8 cellular contexts compared by ENCODE assay signal in the genomic region with DNA sequence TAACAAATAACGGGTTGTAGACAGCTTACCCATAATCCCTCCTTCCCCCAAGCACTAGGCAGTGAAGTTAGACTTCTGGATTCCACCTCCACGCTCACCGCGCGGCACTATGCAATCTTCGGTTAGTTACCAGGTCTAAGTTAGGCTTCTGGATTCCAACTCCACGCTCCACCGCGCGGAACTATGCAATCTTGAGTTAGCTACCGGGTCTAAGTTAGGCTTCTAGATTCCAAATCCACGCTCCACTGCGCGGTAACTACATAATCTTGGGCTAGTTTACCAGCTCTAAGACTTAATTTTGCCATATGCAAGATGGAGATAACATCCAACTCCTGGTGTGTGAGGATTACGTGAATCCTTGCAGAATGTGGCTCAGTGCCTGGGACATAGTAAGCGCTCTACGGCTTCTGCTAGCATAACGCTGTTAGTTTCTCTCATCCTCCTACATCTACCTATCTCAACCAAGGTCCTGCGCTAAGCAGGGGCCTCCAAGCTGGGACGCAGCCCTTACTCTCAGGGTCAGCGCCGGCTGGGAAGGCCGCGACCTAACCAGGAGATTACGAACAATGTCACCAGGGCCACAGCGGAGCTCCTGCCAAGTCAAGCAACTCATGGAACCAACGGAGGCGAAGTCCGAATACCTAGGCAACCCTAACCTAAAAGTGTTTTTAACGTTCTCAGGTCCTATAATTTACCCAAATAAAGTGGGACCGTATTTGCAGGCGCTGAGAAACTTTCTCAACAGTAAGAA. TPM values are rescaled to one million over a fixed set of nuclear protein-coding genes. Genes with fewer than 3 reads are reported as not detected.
DNase-seq lines count a peak whose midpoint lies in the region; ATAC-seq and TF ChIP-seq lines count a peak whose summit lies in the region.

No MANE protein-coding gene starts in this region.

- peaks cover 37% of the 10 kb centered on the region for H3K79me2 ChIP-seq in PC-9 (ENCODE audit: low read depth)

- H3K4me3 Mint-ChIP-seq in MCF 10A (ENCODE audit: unreplicated experiment) = peak overlapping the region; percentile 95

- H3K27ac Mint-ChIP-seq in MCF 10A (ENCODE audit: low read depth, unreplicated experiment) = peak overlapping the region; percentile 95

- no peaks in the 10 kb centered on the region for H3K27me3 ChIP-seq in PC-9 (ENCODE audit: insufficient read depth, low read depth)
- H3K27me3 ChIP-seq in kidney epithelial cell (ENCODE audit: control insufficient read depth, insufficient read depth, low read length) = no peaks in the 10 kb centered on the region
- no peaks in the 10 kb centered on the region for H3K27me3 ChIP-seq in stomach smooth muscle (ENCODE audit: control insufficient read depth in 1 of 2, insufficient read depth in 2 of 2, low read length in 2 of 2)

- H3K36me3 ChIP-seq in PC-9 (ENCODE audit: low read depth) (peaks cover 30% of the 10 kb centered on the region), kidney epithelial cell (ENCODE audit: control insufficient read depth, insufficient read depth, low read length) (peaks cover 3% of the 10 kb centered on the region), stomach smooth muscle (ENCODE audit: control insufficient read depth in 2 of 2, insufficient read depth in 2 of 2, low read length in 2 of 2) (peaks cover 11 to 17% of the 10 kb centered on the region in 2 donors)

- H3K4me1 ChIP-seq in PC-9 (replicated peaks; ENCODE audit: insufficient read depth) = peaks cover 25% of the 10 kb centered on the region
- H3K4me1 ChIP-seq in stomach smooth muscle (ENCODE audit: control insufficient read depth, insufficient read depth, low read length) = peaks cover 21% of the 10 kb centered on the region

- peaks cover 56% of the 10 kb centered on the region for H3K36me3 Mint-ChIP-seq in MCF 10A (ENCODE audit: insufficient read depth, unreplicated experiment)

- H3K9me3 Mint-ChIP-seq in MCF 10A (ENCODE audit: unreplicated experiment) = no peaks in the 10 kb centered on the region

- peak; percentile 37 for ATAC-seq in HG02943 (IDR thresholded peaks at IDR 0.05; ENCODE audit: low read depth, unreplicated experiment)

- H3K27me3 Mint-ChIP-seq in MCF 10A (ENCODE audit: insufficient read depth, unreplicated experiment) = no peaks in the 10 kb centered on the region

- H3F3A ChIP-seq in PC-9 (ENCODE audit: insufficient read depth, low read depth) = peaks cover 48% of the 10 kb centered on the region

- TF ChIP-seq CTCF in PC-9 (conservative IDR thresholded peaks at IDR 0.05) (no peak), MCF 10A (IDR thresholded peaks at IDR 0.05; ENCODE audit: unreplicated experiment) (no peak), kidney epithelial cell (IDR thresholded peaks at IDR 0.05; ENCODE audit: insufficient read depth, low read length, poor library complexity, severe bottlenecking) (no peak)

- H2AFZ ChIP-seq in PC-9 = peak overlapping the region; percentile 79

- H3K9me2 ChIP-seq in PC-9 (ENCODE audit: insufficient read depth) = no peaks in the 10 kb centered on the region

- peak overlapping the region; percentile 97 for H3K4me2 ChIP-seq in PC-9

- POLR2A ChIA-PET in PC-9 (lab: Charles Lee; ENCODE audit: unreplicated experiment) = interaction anchor here (0.6 to 1.6 kb wide), 9 partner anchors 11 to 1071 kb away, joined by 3 to 19 read pairs (median 5); a partner anchor contains a TSS
- POLR2A ChIA-PET in MCF 10A (lab: Yijun Ruan, JAX) = interaction anchor here (0.6 to 5.8 kb wide), 24 partner anchors 8 to 1249 kb away, joined by 3 to 139 read pairs (median 6); a partner anchor contains a TSS

- peak overlapping the region; percentile 86 to 93 for H3K9ac ChIP-seq in stomach smooth muscle (ENCODE audit: low read length in 2 of 2)

- TSS peak; percentile 81 for BruUV-seq in PC-9 (replicated peaks; lab: Mats Ljungman, UMichigan)
- BruUV-seq in MCF 10A (replicated peaks; lab: Mats Ljungman, UMichigan) = TSS peak; percentile 89

- peak overlapping the region; percentile 27; the same call in 1 of the 2 replicates for H3K27ac ChIP-seq in PC-9
- peak overlapping the region; percentile 97 for H3K27ac ChIP-seq in stomach smooth muscle (ENCODE audit: low read length)

- intact Hi-C loops in PC-9 (cut with micrococcal nuclease; ENCODE audit: unreplicated experiment) = loop anchor here (5.0 kb wide), 1 partner anchor 40 kb away; a partner anchor contains a TSS
- intact Hi-C loops in MCF 10A (cut with micrococcal nuclease) = loop anchor here (2.0 kb wide), 1 partner anchor 37 kb away; a partner anchor contains a TSS

- H3K4me3 ChIP-seq in PC-9 (peak overlapping the region; percentile 71; the same call in 1 of the 2 replicates), kidney epithelial cell (ENCODE audit: low read depth, low read length) (peak overlapping the region; percentile 92), stomach smooth muscle (ENCODE audit: low read length in 2 of 2) (peak overlapping the region; percentile 93 to 97)

- CTCF ChIA-PET in PC-9 (lab: Charles Lee) = interaction anchor here (0.7 to 3.4 kb wide), 2 partner anchors 11 to 46 kb away, joined by 3 to 16 read pairs; no protein-coding TSS in a partner anchor
- CTCF ChIA-PET in MCF 10A (lab: Yijun Ruan, JAX) = interaction anchor here (0.8 to 1.8 kb wide), 4 partner anchors 10 to 811 kb away, joined by 3 to 7 read pairs (median 3); no protein-coding TSS in a partner anchor

- H3K4me1 Mint-ChIP-seq in MCF 10A (ENCODE audit: insufficient read depth, unreplicated experiment) = peaks cover 8% of the 10 kb centered on the region

- peak; percentile 11 for DNase-seq in stimulated activated CD8-positive, alpha-beta memory T cell treated with anti-CD3 and anti-CD28 coated beads, Interleukin-12 subunit alpha, Interleukin-12 subunit beta, amount 100 ng/mL, for 4 hours (ENCODE audit: low read depth)
- no peak for DNase-seq in stimulated activated CD8-positive, alpha-beta memory T cell treated with anti-CD3 and anti-CD28 coated beads, Interleukin-4, amount 100 ng/mL, for 48 hours
- DNase-seq in PC-9 = peak in 1 of 2 experiments; percentile 8
- DNase-seq in MCF 10A (ENCODE audit: unreplicated experiment) = no peak
- DNase-seq in kidney epithelial cell (ENCODE audit: low read depth) = no peak
- DNase-seq in putamen (ENCODE audit: low spot score) = no peak

- H4K20me1 ChIP-seq in PC-9 (ENCODE audit: insufficient read depth) = peaks cover 42% of the 10 kb centered on the region

- H3K9me3 ChIP-seq in PC-9 (ENCODE audit: insufficient read depth, low read depth) (no peaks in the 10 kb centered on the region), stomach smooth muscle (ENCODE audit: control insufficient read depth in 2 of 2, low read length in 2 of 2) (no peaks in the 10 kb centered on the region)

RNA-seq across cellular contexts. Expression of a gene that starts 0.5 kb away (rescaled TPM):
- total RNA-seq in PC-9 (2021) = 1,651 and 3,001 TPM in 2 replicates
- 2,295 and 2,621 TPM in 2 replicates for total RNA-seq in MCF 10A (2022)
- 930 and 943 TPM in 2 replicates for total RNA-seq in kidney epithelial cell

RNA-seq across cellular contexts. Expression of a gene that starts 38.0 kb away (rescaled TPM):
- 78.7 and 100 TPM in 2 replicates for total RNA-seq in PC-9 (2021)
- total RNA-seq in MCF 10A (2022) = 30.3 and 50.2 TPM in 2 replicates
- total RNA-seq in kidney epithelial cell = 8.6 and 12.3 TPM in 2 replicates
